22 cellular contexts compared by ENCODE assay signal in genomic region chr1:207102146-207102545, GRCh38. TPM values are rescaled to one million over a fixed set of nuclear protein-coding genes. Genes with fewer than 3 reads are reported as not detected.
"Had no signal": no experiment of that assay in that cellular context is flagged by ENCODE, and none has a peak within 500 bp of the region (broad histone marks: within the 10 kb centered on the region; RNA-seq: fewer than 3 reads in every experiment).

No MANE protein-coding gene starts in this region.

- H3K4me1 ChIP-seq: SJSA1 had no signal

- H3K36me3 ChIP-seq: SJSA1 had no signal

- H3K27ac ChIP-seq: KMS-11, SJSA1, SK-N-MC had no signal

- H3K9me3 ChIP-seq: SJSA1 had no signal

- H3K4me3 ChIP-seq: SJSA1, SK-N-MC had no signal

- DNase-seq: IMR-90, Kasumi-1, MM.1S, NCI-H1092 treated with DMSO at 0.1 percent for 48 hours, NCI-H1436, NCI-H187, NCI-H2029, NCI-H2081 treated with DMSO at 0.1 percent for 48 hours, NCI-H2171, NCI-H226, NCI-H446, NCI-H510A, NCI-H524 treated with DMSO at 0.1 percent for 48 hours, NCI-H69, NCI-H774, Right ventricle myocardium superior, RPMI8226, SIG-M5 had no signal

RNA-seq across cellular contexts. Expression of gene C4BPA, which starts 1.9 kb away (rescaled TPM):
- total RNA-seq: IMR-90, SJSA1 had no signal

RNA-seq across cellular contexts. Expression of gene C4BPB, which starts 13.5 kb away (rescaled TPM):
- total RNA-seq: IMR-90, M059J had no signal
